19 cellular contexts compared by ENCODE assay signal in the genomic region with DNA sequence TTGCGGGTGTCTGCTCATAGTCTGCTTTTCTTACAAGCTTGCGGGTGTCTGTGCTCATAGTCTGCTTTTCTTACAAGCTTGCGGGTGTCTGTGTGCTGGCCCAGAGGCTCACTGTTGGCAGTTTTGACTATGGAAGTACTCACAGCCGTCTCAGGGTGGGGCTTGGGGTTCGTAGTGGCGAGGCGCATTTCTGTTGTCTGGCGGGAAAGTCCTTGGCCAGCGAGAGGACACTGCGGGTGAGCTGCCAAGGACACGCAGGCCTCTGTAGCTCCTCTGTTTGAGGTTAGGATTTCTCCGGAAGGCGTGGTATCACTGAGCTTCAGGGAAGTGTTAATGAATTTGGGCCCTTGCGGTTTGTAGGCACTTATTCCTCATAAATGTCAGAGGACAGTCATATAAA. TPM values are rescaled to one million over a fixed set of nuclear protein-coding genes. Genes with fewer than 3 reads are reported as not detected.
DNase-seq lines count a peak whose midpoint lies in the region; ATAC-seq and TF ChIP-seq lines count a peak whose summit lies in the region.
"Had no signal": no experiment of that assay in that cellular context is flagged by ENCODE, and none has a peak within 500 bp of the region (broad histone marks: within the 10 kb centered on the region; RNA-seq: fewer than 3 reads in every experiment).

No MANE protein-coding gene starts in this region.

- no peaks in the 10 kb centered on the region for H3K27me3 Mint-ChIP-seq in activated CD8-positive, alpha-beta T cell treated with anti-CD3 and anti-CD28 coated beads, Interleukin-2, amount 10 ng/mL, durations not matched to agents 7 days and 5 days (ENCODE audit: low read depth)
- no peaks in the 10 kb centered on the region for H3K27me3 Mint-ChIP-seq in activated CD8-positive, alpha-beta T cell treated with anti-CD3 and anti-CD28 coated beads for 36 hours
- no peaks in the 10 kb centered on the region for H3K27me3 Mint-ChIP-seq in activated T-helper 17 cell treated with anti-CD3 and anti-CD28 coated beads, Interleukin-2, amount 50 U/mL, for 72 hours

- no peak overlapping the region for H3K4me3 ChIP-seq in right cardiac atrium (ENCODE audit: low read length)
- no peak overlapping the region for H3K4me3 ChIP-seq in sigmoid colon

- peaks cover 34% of the 10 kb centered on the region for H3K36me3 Mint-ChIP-seq in activated CD8-positive, alpha-beta T cell treated with anti-CD3 and anti-CD28 coated beads, Interleukin-2, amount 10 ng/mL, durations not matched to agents 7 days and 5 days (ENCODE audit: low read depth)
- H3K36me3 Mint-ChIP-seq in activated CD8-positive, alpha-beta T cell treated with anti-CD3 and anti-CD28 coated beads for 36 hours (ENCODE audit: low read depth): peaks cover 34% of the 10 kb centered on the region
- H3K36me3 Mint-ChIP-seq in activated T-helper 17 cell treated with anti-CD3 and anti-CD28 coated beads, Interleukin-2, amount 50 U/mL, for 72 hours (ENCODE audit: low read depth): peaks cover 83% of the 10 kb centered on the region

- no peak for DNase-seq in activated CD8-positive, alpha-beta T cell treated with anti-CD3 and anti-CD28 coated beads, Interleukin-2, amount 10 ng/mL, durations not matched to agents 7 days and 5 days
- DNase-seq in activated CD8-positive, alpha-beta T cell treated with anti-CD3 and anti-CD28 coated beads for 36 hours: no peak
- DNase-seq in right cardiac atrium (no peak), sigmoid colon (peak; percentile 75)
- DNase-seq: 8988T, DND-41, GOT3, KBM-7, NCI-H187, NCI-H2227 treated with DMSO at 0.1 percent for 48 hours, NCI-H510A treated with DMSO at 0.1 percent for 48 hours, NCI-H82, OCI-M1, SHP77 treated with DMSO at 0.1 percent for 48 hours had no signal

- no peak for TF ChIP-seq EP300 in sigmoid colon (IDR thresholded peaks at IDR 0.05)

- H3K36me3 ChIP-seq in sigmoid colon: peaks cover 5 to 61% (median 17%) of the 10 kb centered on the region in 4 donors

- H3K27me3 ChIP-seq in right cardiac atrium (ENCODE audit: control insufficient read depth, insufficient read depth) (no peaks in the 10 kb centered on the region), sigmoid colon (no peaks in the 10 kb centered on the region)

- no peak overlapping the region for H3K4me3 Mint-ChIP-seq in activated CD8-positive, alpha-beta T cell treated with anti-CD3 and anti-CD28 coated beads, Interleukin-2, amount 10 ng/mL, durations not matched to agents 7 days and 5 days
- no peak overlapping the region for H3K4me3 Mint-ChIP-seq in activated CD8-positive, alpha-beta T cell treated with anti-CD3 and anti-CD28 coated beads for 36 hours
- no peak overlapping the region for H3K4me3 Mint-ChIP-seq in activated T-helper 17 cell treated with anti-CD3 and anti-CD28 coated beads, Interleukin-2, amount 50 U/mL, for 72 hours
- H3K4me3 Mint-ChIP-seq: CD14-positive monocyte had no signal

- H3K27ac ChIP-seq in right cardiac atrium (ENCODE audit: low read length) (no peak overlapping the region), sigmoid colon (peak overlapping the region in 2 of 4 donors; percentile 7 to 54)

- H3K4me1 ChIP-seq in right cardiac atrium (ENCODE audit: control insufficient read depth, insufficient read depth, low read length) (no peaks in the 10 kb centered on the region), sigmoid colon (peaks cover 0 to 7% (median 0%) of the 10 kb centered on the region in 4 donors)

- intact Hi-C loops in activated CD8-positive, alpha-beta T cell treated with anti-CD3 and anti-CD28 coated beads for 36 hours (cut with micrococcal nuclease): no loop called here
- intact Hi-C loops in right cardiac atrium (cut with DNase I): loop anchor here in 1 of 4 donors (5.0 kb wide), 1 partner anchor 98 kb away; no protein-coding TSS in a partner anchor
- intact Hi-C loops in sigmoid colon (cut with DNase I): no loop called here

- POLR2A ChIA-PET in activated CD8-positive, alpha-beta T cell treated with anti-CD3 and anti-CD28 coated beads, Interleukin-2, amount 10 ng/mL, durations not matched to agents 7 days and 5 days (lab: Charles Lee): interaction anchor here (0.6 kb wide), 1 partner anchor 8 kb away, joined by 3 read pairs; no protein-coding TSS in a partner anchor
- POLR2A ChIA-PET in activated CD8-positive, alpha-beta T cell treated with anti-CD3 and anti-CD28 coated beads for 36 hours (lab: Charles Lee): interaction anchor here (1.1 kb wide), 1 partner anchor 16 kb away, joined by 3 read pairs; no protein-coding TSS in a partner anchor

- H3K27ac Mint-ChIP-seq in activated CD8-positive, alpha-beta T cell treated with anti-CD3 and anti-CD28 coated beads, Interleukin-2, amount 10 ng/mL, durations not matched to agents 7 days and 5 days: peak overlapping the region; percentile 37
- no peak overlapping the region for H3K27ac Mint-ChIP-seq in activated CD8-positive, alpha-beta T cell treated with anti-CD3 and anti-CD28 coated beads for 36 hours
- peak overlapping the region; percentile 29 for H3K27ac Mint-ChIP-seq in activated T-helper 17 cell treated with anti-CD3 and anti-CD28 coated beads, Interleukin-2, amount 50 U/mL, for 72 hours

- no peak for ATAC-seq in activated CD8-positive, alpha-beta T cell treated with anti-CD3 and anti-CD28 coated beads, Interleukin-2, amount 10 ng/mL, durations not matched to agents 7 days and 5 days
- ATAC-seq in activated CD8-positive, alpha-beta T cell treated with anti-CD3 and anti-CD28 coated beads for 36 hours: no peak
- ATAC-seq in activated T-helper 17 cell treated with anti-CD3 and anti-CD28 coated beads, Interleukin-2, amount 50 U/mL, for 72 hours (replicated peaks): no peak
- ATAC-seq in right cardiac atrium (peak; percentile 41 to 51), HG03196 (IDR thresholded peaks at IDR 0.05; ENCODE audit: unreplicated experiment) (no peak), GM21447 (IDR thresholded peaks at IDR 0.05; ENCODE audit: unreplicated experiment) (no peak), GM18870 (IDR thresholded peaks at IDR 0.05; ENCODE audit: unreplicated experiment) (no peak)

- no peak for TF ChIP-seq CTCF in activated CD8-positive, alpha-beta T cell treated with anti-CD3 and anti-CD28 coated beads for 36 hours (IDR thresholded peaks at IDR 0.05)
- no peak for TF ChIP-seq CTCF in sigmoid colon (IDR thresholded peaks at IDR 0.05)

- CTCF ChIA-PET in activated CD8-positive, alpha-beta T cell treated with anti-CD3 and anti-CD28 coated beads, Interleukin-2, amount 10 ng/mL, durations not matched to agents 7 days and 5 days (lab: Charles Lee): interaction anchor here (0.7 to 1.6 kb wide), 5 partner anchors 10 to 97 kb away, joined by 3 to 8 read pairs (median 3); no protein-coding TSS in a partner anchor
- CTCF ChIA-PET in activated CD8-positive, alpha-beta T cell treated with anti-CD3 and anti-CD28 coated beads for 36 hours (lab: Charles Lee): interaction anchor here (1.2 to 3.7 kb wide), 6 partner anchors 10 to 102 kb away, joined by 3 to 17 read pairs (median 6); partner anchors contain the start of gene FN3KRP

- peaks cover 14% of the 10 kb centered on the region for H3K4me1 Mint-ChIP-seq in activated CD8-positive, alpha-beta T cell treated with anti-CD3 and anti-CD28 coated beads, Interleukin-2, amount 10 ng/mL, durations not matched to agents 7 days and 5 days (ENCODE audit: low read depth)
- H3K4me1 Mint-ChIP-seq in activated CD8-positive, alpha-beta T cell treated with anti-CD3 and anti-CD28 coated beads for 36 hours (ENCODE audit: low read depth): peaks cover 10% of the 10 kb centered on the region
- peaks cover 6% of the 10 kb centered on the region for H3K4me1 Mint-ChIP-seq in activated T-helper 17 cell treated with anti-CD3 and anti-CD28 coated beads, Interleukin-2, amount 50 U/mL, for 72 hours

- no peaks in the 10 kb centered on the region for H3K9me3 Mint-ChIP-seq in activated CD8-positive, alpha-beta T cell treated with anti-CD3 and anti-CD28 coated beads, Interleukin-2, amount 10 ng/mL, durations not matched to agents 7 days and 5 days (ENCODE audit: insufficient read depth)
- no peaks in the 10 kb centered on the region for H3K9me3 Mint-ChIP-seq in activated CD8-positive, alpha-beta T cell treated with anti-CD3 and anti-CD28 coated beads for 36 hours
- no peaks in the 10 kb centered on the region for H3K9me3 Mint-ChIP-seq in activated T-helper 17 cell treated with anti-CD3 and anti-CD28 coated beads, Interleukin-2, amount 50 U/mL, for 72 hours

- no peaks in the 10 kb centered on the region for H3K9me3 ChIP-seq in right cardiac atrium (ENCODE audit: control insufficient read depth, low read length)
- no peaks in the 10 kb centered on the region for H3K9me3 ChIP-seq in sigmoid colon

- 70% methylated on average over 13 of the region's 14 CpGs for WGBS in right cardiac atrium
- 83 to 84% methylated on average over 14 of the region's 14 CpGs for WGBS in sigmoid colon, 2 donors

- TF ChIP-seq POLR2A in sigmoid colon (IDR thresholded peaks at IDR 0.05): no peak

RNA-seq across cellular contexts. Expression of gene TBCD, which starts 13.5 kb away (rescaled TPM):
- total RNA-seq in activated CD8-positive, alpha-beta T cell treated with anti-CD3 and anti-CD28 coated beads, Interleukin-2, amount 10 ng/mL, durations not matched to agents 7 days and 5 days: 100 to 1,000 TPM; 112 to 122 TPM
- 10 to 100 TPM; 77.8 to 85.8 TPM for total RNA-seq in activated CD8-positive, alpha-beta T cell treated with anti-CD3 and anti-CD28 coated beads for 36 hours
- 100 to 1,000 TPM; 111 to 139 TPM for total RNA-seq in activated T-helper 17 cell treated with anti-CD3 and anti-CD28 coated beads, Interleukin-2, amount 50 U/mL, for 72 hours
- total RNA-seq in right cardiac atrium: 10 to 100 TPM; 36.2 to 43.9 (median 41.5) TPM
- 38.8 TPM for polyA plus RNA-seq in right cardiac atrium
- total RNA-seq in sigmoid colon: 10 to 100 TPM; 25.3 to 69.0 (median 34.4) TPM
- polyA plus RNA-seq in sigmoid colon: 10 to 100 TPM; 11.1 to 77.4 (median 19.2) TPM

RNA-seq across cellular contexts. Expression of gene FN3K, which starts 29.9 kb away (rescaled TPM):
- 1 to 10 TPM; 1.7 to 1.9 TPM for total RNA-seq in activated CD8-positive, alpha-beta T cell treated with anti-CD3 and anti-CD28 coated beads, Interleukin-2, amount 10 ng/mL, durations not matched to agents 7 days and 5 days
- 1 to 10 TPM in 1 of 2 experiments, under 1 TPM in 1; 0.96 to 1.2 TPM for total RNA-seq in activated CD8-positive, alpha-beta T cell treated with anti-CD3 and anti-CD28 coated beads for 36 hours
- 1 to 10 TPM; 5.3 to 6.1 TPM for total RNA-seq in activated T-helper 17 cell treated with anti-CD3 and anti-CD28 coated beads, Interleukin-2, amount 50 U/mL, for 72 hours
- total RNA-seq in right cardiac atrium: 10 to 100 TPM; 43.2 to 66.8 (median 60.9) TPM
- polyA plus RNA-seq in right cardiac atrium: 57.6 TPM
- total RNA-seq in sigmoid colon: 10 to 100 TPM in 1 of 4 donors, 1 to 10 TPM in 3; 2.8 to 11.9 (median 6.6) TPM
- 10 to 100 TPM; 13.2 to 22.2 (median 20.5) TPM for polyA plus RNA-seq in sigmoid colon
- polyA plus RNA-seq: CD14-positive monocyte had no signal

RNA-seq across cellular contexts. Expression of gene FN3KRP, which starts 48.9 kb away (rescaled TPM):
- 10 to 100 TPM; 41.8 to 43.8 TPM for total RNA-seq in activated CD8-positive, alpha-beta T cell treated with anti-CD3 and anti-CD28 coated beads, Interleukin-2, amount 10 ng/mL, durations not matched to agents 7 days and 5 days
- 10 to 100 TPM; 28.3 to 32.8 TPM for total RNA-seq in activated CD8-positive, alpha-beta T cell treated with anti-CD3 and anti-CD28 coated beads for 36 hours
- total RNA-seq in activated T-helper 17 cell treated with anti-CD3 and anti-CD28 coated beads, Interleukin-2, amount 50 U/mL, for 72 hours: 10 to 100 TPM; 45.8 to 47.4 TPM
- total RNA-seq in right cardiac atrium (10 to 100 TPM; 10.4 to 15.0 (median 14.1) TPM), sigmoid colon (10 to 100 TPM in 3 of 4 donors, 1 to 10 TPM in 1; 8.1 to 18.0 (median 13.1) TPM)
- polyA plus RNA-seq in right cardiac atrium (14.1 TPM), sigmoid colon (10 to 100 TPM; 27.0 to 36.1 (median 33.5) TPM)

Comparison
In these comparisons a context has a peak if more than half of its experiments do, and no peak if none do; other contexts are left out.
1. ATAC-seq: peak in right cardiac atrium (2 of 2); none in activated CD8-positive, alpha-beta T cell treated with anti-CD3 and anti-CD28 coated beads, Interleukin-2, amount 10 ng/mL, durations not matched to agents 7 days and 5 days (single experiment), activated CD8-positive, alpha-beta T cell treated with anti-CD3 and anti-CD28 coated beads for 36 hours (single experiment), activated T-helper 17 cell treated with anti-CD3 and anti-CD28 coated beads, Interleukin-2, amount 50 U/mL, for 72 hours (single experiment), HG03196 (single experiment), GM21447 (single experiment) and GM18870 (single experiment).